Comparison of ENCODE assay signal across 33 cellular contexts in genomic region chr1:157515141-157515540, GRCh38. TPM values are rescaled to one million over a fixed set of nuclear protein-coding genes. Genes with fewer than 3 reads are reported as not detected.
"Had no signal": no experiment of that assay in that cellular context is flagged by ENCODE, and none has a peak within 500 bp of the region (broad histone marks: within the 10 kb centered on the region; RNA-seq: fewer than 3 reads in every experiment).

No MANE protein-coding gene starts in this region.

- H3K9me3 Mint-ChIP-seq: activated CD4-positive, alpha-beta memory T cell treated with anti-CD3 and anti-CD28 coated beads for 36 hours; activated CD4-positive, alpha-beta T cell treated with anti-CD3 and anti-CD28 coated beads, Interleukin-2, amount 10 ng/mL, durations not matched to agents 24 days and 14 days; activated naive CD4-positive, alpha-beta T cell treated with anti-CD3 and anti-CD28 coated beads for 36 hours; activated naive CD4-positive, alpha-beta T cell treated with anti-CD3 and anti-CD28 coated beads, Interleukin-2, amount 50 U/mL, for 72 hours; activated T-helper 1 cell treated with anti-CD3 and anti-CD28 coated beads, Interleukin-12 subunit alpha, Interleukin-12 subunit beta, Interleukin-2, Interleukin-4 antibody, amounts not matched to agents 30 ng/mL and 10 ng/mL and 1 ng/mL, durations not matched to agents 14 hours and 24 hours and 36 hours; activated T-helper 2 cell treated with anti-CD3 and anti-CD28 coated beads, Interferon-gamma antibody, Interleukin-2, Interleukin-4, amounts not matched to agents 10 μg/mL and 5 μg/mL and 100 μg/mL, durations not matched to agents 14 hours and 24 hours and 36 hours; T-helper 2 cell treated with Interferon-gamma antibody and Interleukin-4, amounts not matched to agents 5 μg/mL and 100 μg/mL, for 36 hours had no signal

- H3K36me3 ChIP-seq: colonic mucosa, gastrocnemius medialis, heart left ventricle had no signal

- H3K4me3 Mint-ChIP-seq: activated CD4-positive, alpha-beta memory T cell treated with anti-CD3 and anti-CD28 coated beads for 36 hours; activated CD4-positive, alpha-beta T cell treated with anti-CD3 and anti-CD28 coated beads for 36 hours; activated CD4-positive, alpha-beta T cell treated with anti-CD3 and anti-CD28 coated beads, Interleukin-2, amount 10 ng/mL, durations not matched to agents 24 days and 14 days; activated CD8-positive, alpha-beta memory T cell treated with anti-CD3 and anti-CD28 coated beads, Interleukin-2, amount 10 ng/mL, durations not matched to agents 7 days and 5 days; activated CD8-positive, alpha-beta T cell treated with anti-CD3 and anti-CD28 coated beads, Interleukin-2, amount 10 ng/mL, durations not matched to agents 7 days and 5 days; activated naive CD4-positive, alpha-beta T cell treated with anti-CD3 and anti-CD28 coated beads for 36 hours; activated T-helper 1 cell treated with anti-CD3 and anti-CD28 coated beads, Interleukin-12 subunit alpha, Interleukin-12 subunit beta, Interleukin-2, Interleukin-4 antibody, amounts not matched to agents 30 ng/mL and 10 ng/mL and 1 ng/mL, durations not matched to agents 14 hours and 24 hours and 36 hours; T-helper 17 cell; T-helper 2 cell treated with Interferon-gamma antibody and Interleukin-4, amounts not matched to agents 5 μg/mL and 100 μg/mL, for 36 hours had no signal

- H3K27me3 ChIP-seq: body of pancreas, colonic mucosa, foreskin keratinocyte, gastrocnemius medialis had no signal

- H3K4me1 Mint-ChIP-seq: activated CD4-positive, alpha-beta T cell treated with anti-CD3 and anti-CD28 coated beads, Interleukin-2, amount 10 ng/mL, durations not matched to agents 24 days and 14 days had no signal

- DNase-seq: activated CD4-positive, alpha-beta memory T cell treated with anti-CD3 and anti-CD28 coated beads for 36 hours; activated CD4-positive, alpha-beta T cell treated with anti-CD3 and anti-CD28 coated beads for 36 hours; activated CD4-positive, alpha-beta T cell treated with anti-CD3 and anti-CD28 coated beads, Interleukin-2, amount 10 ng/mL, durations not matched to agents 24 days and 14 days; activated CD4-positive, CD25-positive, alpha-beta regulatory T cell; activated CD4-positive, CD25-positive, alpha-beta regulatory T cell treated with anti-CD3 and anti-CD28 coated beads, Interleukin-2, amount 50 U/mL, for 72 hours; activated CD8-positive, alpha-beta memory T cell treated with anti-CD3 and anti-CD28 coated beads, Interleukin-2, amount 10 ng/mL, durations not matched to agents 7 days and 5 days; activated CD8-positive, alpha-beta memory T cell treated with anti-CD3 and anti-CD28 coated beads, Interleukin-2, amount 50 U/mL, for 4 hours; activated CD8-positive, alpha-beta T cell treated with anti-CD3 and anti-CD28 coated beads, Interleukin-2, amount 10 ng/mL, durations not matched to agents 7 days and 5 days; activated effector memory CD4-positive, alpha-beta T cell treated with anti-CD3 and anti-CD28 coated beads, Interleukin-2, amount 50 U/mL, for 16 hours; activated naive CD4-positive, alpha-beta T cell treated with anti-CD3 and anti-CD28 coated beads for 36 hours; activated T-cell treated with anti-CD3 and anti-CD28 coated beads, Interleukin-2, amount 50 U/mL, for 1 hour; activated T-cell treated with anti-CD3 and anti-CD28 coated beads, Interleukin-2, amount 50 U/mL, for 48 hours; amniotic stem cell; anterior cingulate cortex; body of pancreas; caudate nucleus; colonic mucosa; effector CD8-positive, alpha-beta T cell; foreskin keratinocyte; gastrocnemius medialis; glutamatergic neuron; heart left ventricle; T-helper 1 cell; T-helper 17 cell; T1000 had no signal

- H3K27me3 Mint-ChIP-seq: activated CD4-positive, alpha-beta T cell treated with anti-CD3 and anti-CD28 coated beads for 36 hours; activated CD4-positive, alpha-beta T cell treated with anti-CD3 and anti-CD28 coated beads, Interleukin-2, amount 10 ng/mL, durations not matched to agents 24 days and 14 days; activated CD8-positive, alpha-beta memory T cell treated with anti-CD3 and anti-CD28 coated beads, Interleukin-2, amount 10 ng/mL, durations not matched to agents 7 days and 5 days had no signal

- H3K4me3 ChIP-seq: body of pancreas, colonic mucosa, gastrocnemius medialis, heart left ventricle had no signal

- H3K4me1 ChIP-seq: body of pancreas, colonic mucosa, foreskin keratinocyte, gastrocnemius medialis, heart left ventricle had no signal

- H3K27ac ChIP-seq: body of pancreas, colonic mucosa, epithelial cell of prostate, foreskin keratinocyte, gastrocnemius medialis, heart left ventricle had no signal

- ATAC-seq: activated CD4-positive, alpha-beta T cell treated with anti-CD3 and anti-CD28 coated beads for 36 hours; activated CD8-positive, alpha-beta memory T cell treated with anti-CD3 and anti-CD28 coated beads, Interleukin-2, amount 10 ng/mL, durations not matched to agents 7 days and 5 days; activated CD8-positive, alpha-beta T cell treated with anti-CD3 and anti-CD28 coated beads, Interleukin-2, amount 10 ng/mL, durations not matched to agents 7 days and 5 days; activated naive CD4-positive, alpha-beta T cell treated with anti-CD3 and anti-CD28 coated beads, Interleukin-2, amount 50 U/mL, for 72 hours; body of pancreas; foreskin keratinocyte; gastrocnemius medialis; heart left ventricle; T-helper 17 cell had no signal

- H3K9me3 ChIP-seq: body of pancreas, colonic mucosa, gastrocnemius medialis, heart left ventricle had no signal

- H3K27ac Mint-ChIP-seq: activated CD4-positive, alpha-beta memory T cell treated with anti-CD3 and anti-CD28 coated beads for 36 hours; activated CD4-positive, alpha-beta T cell treated with anti-CD3 and anti-CD28 coated beads for 36 hours; activated CD4-positive, alpha-beta T cell treated with anti-CD3 and anti-CD28 coated beads, Interleukin-2, amount 10 ng/mL, durations not matched to agents 24 days and 14 days; activated CD8-positive, alpha-beta memory T cell treated with anti-CD3 and anti-CD28 coated beads, Interleukin-2, amount 10 ng/mL, durations not matched to agents 7 days and 5 days; activated CD8-positive, alpha-beta T cell treated with anti-CD3 and anti-CD28 coated beads, Interleukin-2, amount 10 ng/mL, durations not matched to agents 7 days and 5 days; activated naive CD4-positive, alpha-beta T cell treated with anti-CD3 and anti-CD28 coated beads for 36 hours; activated naive CD4-positive, alpha-beta T cell treated with anti-CD3 and anti-CD28 coated beads, Interleukin-2, amount 50 U/mL, for 72 hours; activated T-helper 1 cell treated with anti-CD3 and anti-CD28 coated beads, Interleukin-12 subunit alpha, Interleukin-12 subunit beta, Interleukin-2, Interleukin-4 antibody, amounts not matched to agents 30 ng/mL and 10 ng/mL and 1 ng/mL, durations not matched to agents 14 hours and 24 hours and 36 hours; activated T-helper 2 cell treated with anti-CD3 and anti-CD28 coated beads, Interferon-gamma antibody, Interleukin-2, Interleukin-4, amounts not matched to agents 10 μg/mL and 5 μg/mL and 100 μg/mL, durations not matched to agents 14 hours and 24 hours and 36 hours; T-helper 17 cell; T-helper 2 cell treated with Interferon-gamma antibody and Interleukin-4, amounts not matched to agents 5 μg/mL and 100 μg/mL, for 36 hours had no signal

- H3K36me3 Mint-ChIP-seq: activated CD4-positive, alpha-beta memory T cell treated with anti-CD3 and anti-CD28 coated beads for 36 hours; activated CD8-positive, alpha-beta memory T cell treated with anti-CD3 and anti-CD28 coated beads, Interleukin-2, amount 10 ng/mL, durations not matched to agents 7 days and 5 days; activated naive CD4-positive, alpha-beta T cell treated with anti-CD3 and anti-CD28 coated beads, Interleukin-2, amount 50 U/mL, for 72 hours had no signal

RNA-seq across cellular contexts. Expression of gene FCRL5, which starts 37.2 kb away (rescaled TPM):
- total RNA-seq: activated CD4-positive, alpha-beta memory T cell treated with anti-CD3 and anti-CD28 coated beads for 36 hours; activated CD4-positive, alpha-beta T cell treated with anti-CD3 and anti-CD28 coated beads for 36 hours; activated CD4-positive, alpha-beta T cell treated with anti-CD3 and anti-CD28 coated beads, Interleukin-2, amount 10 ng/mL, durations not matched to agents 24 days and 14 days; activated CD8-positive, alpha-beta memory T cell treated with anti-CD3 and anti-CD28 coated beads for 36 hours; activated CD8-positive, alpha-beta memory T cell treated with anti-CD3 and anti-CD28 coated beads, Interleukin-2, amount 10 ng/mL, durations not matched to agents 7 days and 5 days; activated naive CD4-positive, alpha-beta T cell treated with anti-CD3 and anti-CD28 coated beads for 36 hours; activated naive CD4-positive, alpha-beta T cell treated with anti-CD3 and anti-CD28 coated beads, Interleukin-2, amount 50 U/mL, for 72 hours; activated T-helper 1 cell treated with anti-CD3 and anti-CD28 coated beads, Interleukin-12 subunit alpha, Interleukin-12 subunit beta, Interleukin-2, Interleukin-4 antibody, amounts not matched to agents 30 ng/mL and 10 ng/mL and 1 ng/mL, durations not matched to agents 14 hours and 24 hours and 36 hours; activated T-helper 2 cell treated with anti-CD3 and anti-CD28 coated beads, Interferon-gamma antibody, Interleukin-2, Interleukin-4, amounts not matched to agents 10 μg/mL and 5 μg/mL and 100 μg/mL, durations not matched to agents 14 hours and 24 hours and 36 hours; dermis microvascular lymphatic vessel endothelial cell; endothelial cell of umbilical vein; foreskin keratinocyte; gastrocnemius medialis had no signal
- polyA plus RNA-seq: endothelial cell of umbilical vein, foreskin keratinocyte had no signal
